ENCODE assay signal across 21 cellular contexts in genomic region chr10:80411681-80412230, GRCh38. TPM values are rescaled to one million over a fixed set of nuclear protein-coding genes. Genes with fewer than 3 reads are reported as not detected.
DNase-seq lines count a peak whose midpoint lies in the region; ATAC-seq and TF ChIP-seq lines count a peak whose summit lies in the region.
"Had no signal": no experiment of that assay in that cellular context is flagged by ENCODE, and none has a peak within 500 bp of the region (broad histone marks: within the 10 kb centered on the region; RNA-seq: fewer than 3 reads in every experiment).

No MANE protein-coding gene starts in this region.

- intact Hi-C loops in gastrocnemius medialis (cut with DNase I; ENCODE audit: low total_unique reads), result no loop called here

- no peak overlapping the region for H3T11ph ChIP-seq in H9 (ENCODE audit: low read length)

- no CpG with 5 or more reads among the region's 2 CpGs for WGBS in H9 (ENCODE audit: extremely low coverage, insufficient read length, low lambda C conversion rate)

- H3K9me3 Mint-ChIP-seq in H9, result no peaks in the 10 kb centered on the region
- H3K9me3 Mint-ChIP-seq: activated CD4-positive, alpha-beta T cell treated with anti-CD3 and anti-CD28 coated beads, Interleukin-2, amount 10 ng/mL, durations not matched to agents 24 days and 14 days; endodermal cell had no signal

- H2AK5ac ChIP-seq in H9 (ENCODE audit: insufficient read length, low read length), result no peak overlapping the region

- H3K27ac ChIP-seq in angular gyrus (ENCODE audit: low read depth, low read length) (peak overlapping the region; percentile 45), gastrocnemius medialis (peak overlapping the region in 3 of 4 donors; percentile 27 to 91 (median 86)), H9 (ENCODE audit: insufficient read length, low read depth, low read length) (no peak overlapping the region)

- H3K9me2 ChIP-seq in Loucy (replicated peaks; ENCODE audit: low read depth, low read length), result no peaks in the 10 kb centered on the region

- H4K20me1 ChIP-seq in Loucy (ENCODE audit: insufficient read depth, low read length, poor library complexity, severe bottlenecking) (peaks cover 26% of the 10 kb centered on the region), H9 (ENCODE audit: control insufficient read depth, insufficient read depth, insufficient read length) (no peaks in the 10 kb centered on the region)

- H3K9ac ChIP-seq in Loucy (ENCODE audit: low read depth, low read length, poor library complexity, severe bottlenecking) (peak overlapping the region; percentile 88), H9 (ENCODE audit: extremely low read depth, insufficient read length, low read length) (no peak overlapping the region)

- no peak overlapping the region for H3K23ac ChIP-seq in H9 (ENCODE audit: insufficient read length, low read depth, low read length)

- peak overlapping the region; percentile 73 for H3K4me2 ChIP-seq in Loucy (ENCODE audit: low read depth, low read length, poor library complexity, severe bottlenecking)
- H3K4me2 ChIP-seq in H9 (ENCODE audit: insufficient read depth, insufficient read length, low read length), result no peak overlapping the region

- no peak overlapping the region for H4K5ac ChIP-seq in H9 (ENCODE audit: insufficient read length, low read depth, low read length)

- H2AFZ ChIP-seq in Loucy (ENCODE audit: low read length) (no peak overlapping the region), H9 (ENCODE audit: low read length) (no peak overlapping the region)

- H3K36me3 ChIP-seq in Loucy (ENCODE audit: insufficient read depth, low read length) (no peaks in the 10 kb centered on the region), gastrocnemius medialis (no peaks in the 10 kb centered on the region)
- H3K36me3 ChIP-seq: tibial nerve had no signal

- H3K4me1 ChIP-seq in Loucy (ENCODE audit: insufficient read depth, low read length, poor library complexity, severe bottlenecking) (peaks cover 76% of the 10 kb centered on the region), gastrocnemius medialis (peaks cover 47 to 52% of the 10 kb centered on the region in 2 donors), H9 (ENCODE audit: insufficient read depth, low read length) (no peaks in the 10 kb centered on the region; the same call in 1 of the 2 replicates)

- H3K27me3 ChIP-seq in Loucy (ENCODE audit: insufficient read depth, low read length, poor library complexity, severe bottlenecking) (no peaks in the 10 kb centered on the region), gastrocnemius medialis (no peaks in the 10 kb centered on the region), H9 (ENCODE audit: insufficient read depth, low read length) (peaks cover 4% of the 10 kb centered on the region; the same call in 1 of the 2 replicates)
- H3K27me3 ChIP-seq: tibial nerve had no signal

- no peak overlapping the region for H3K14ac ChIP-seq in H9 (ENCODE audit: insufficient read depth, low read length)

- H3K36me3 Mint-ChIP-seq in H9 (ENCODE audit: insufficient read depth in 1 of 3, low read depth in 3 of 3), result peaks cover 2 to 15% (median 3%) of the 10 kb centered on the region in 3 experiments; a peak in 5 of 7 replicates

- H3K4me3 ChIP-seq in Loucy (ENCODE audit: low read length, poor library complexity, severe bottlenecking) (peak overlapping the region; percentile 86), gastrocnemius medialis (no peak overlapping the region)
- H3K4me3 ChIP-seq: tibial nerve had no signal

- peaks cover 53 to 62% of the 10 kb centered on the region in 2 experiments for H3K4me1 Mint-ChIP-seq in H9

- no peak overlapping the region for H3K56ac ChIP-seq in H9 (ENCODE audit: insufficient read length, low read depth, low read length)

- peaks cover 8% of the 10 kb centered on the region for H3K23me2 ChIP-seq in H9 (ENCODE audit: insufficient read length, low read depth, low read length, poor library complexity, severe bottlenecking)

- H4K8ac ChIP-seq in H9 (replicated peaks; ENCODE audit: insufficient read length, low read depth, low read length), result no peak overlapping the region

- H3K9me3 ChIP-seq in Loucy (ENCODE audit: insufficient read depth, low read depth, low read length) (no peaks in the 10 kb centered on the region), gastrocnemius medialis (no peaks in the 10 kb centered on the region), H9 (ENCODE audit: control insufficient read depth, low read depth, low read length) (no peaks in the 10 kb centered on the region)
- H3K9me3 ChIP-seq: tibial nerve had no signal

- no peak for TF ChIP-seq CTCF in Loucy (conservative IDR thresholded peaks at IDR 0.05; ENCODE audit: low read length)
- no peak for TF ChIP-seq CTCF in gastrocnemius medialis (IDR thresholded peaks at IDR 0.05 in 4 of 5, conservative IDR thresholded peaks at IDR 0.05 in 1 of 5)
- no peak for TF ChIP-seq CTCF in H9 (conservative IDR thresholded peaks at IDR 0.05)

- H3K27ac Mint-ChIP-seq in H9, result no peak overlapping the region
- H3K27ac Mint-ChIP-seq: activated CD4-positive, alpha-beta T cell treated with anti-CD3 and anti-CD28 coated beads, Interleukin-2, amount 10 ng/mL, durations not matched to agents 24 days and 14 days; endodermal cell had no signal

- no peak overlapping the region for H2BK15ac ChIP-seq in H9 (ENCODE audit: low read depth, low read length)

- ATAC-seq in esophagus mucosa, result peak; percentile 49
- no peak for ATAC-seq in gastrocnemius medialis
- no peak for ATAC-seq in HG03354 (IDR thresholded peaks at IDR 0.05; ENCODE audit: poor library complexity, severe bottlenecking, unreplicated experiment)
- ATAC-seq in GM21576 (IDR thresholded peaks at IDR 0.05; ENCODE audit: unreplicated experiment), result no peak

- H3K4me3 Mint-ChIP-seq in H9, result no peak overlapping the region
- H3K4me3 Mint-ChIP-seq: activated CD4-positive, alpha-beta T cell treated with anti-CD3 and anti-CD28 coated beads, Interleukin-2, amount 10 ng/mL, durations not matched to agents 24 days and 14 days; endodermal cell had no signal

- no peak overlapping the region for H4K91ac ChIP-seq in H9 (ENCODE audit: insufficient read length, low read depth, low read length)

- no peak overlapping the region for H2BK5ac ChIP-seq in H9 (ENCODE audit: insufficient read length, low read length)

- in situ Hi-C loops in gastrocnemius medialis (cut with MboI; ENCODE audit: low sequenced_read_pairs in 4 of 4), result no loop called here

- H3K27me3 Mint-ChIP-seq in H9 (ENCODE audit: low read depth), result peaks cover 35% of the 10 kb centered on the region

- no peak overlapping the region for H3K18ac ChIP-seq in H9 (ENCODE audit: insufficient read length, low read depth, low read length)

- H3F3A ChIP-seq in Loucy (ENCODE audit: low read depth), result no peaks in the 10 kb centered on the region

- H2BK120ac ChIP-seq in H9 (ENCODE audit: low read depth, low read length, poor library complexity, severe bottlenecking), result no peak overlapping the region

- DNase-seq in gastrocnemius medialis (no peak), NCI-H2029 (lab: John Stamatoyannopoulos, UW) (no peak), H9 (no peak)
- DNase-seq: activated CD4-positive, alpha-beta T cell treated with anti-CD3 and anti-CD28 coated beads, Interleukin-2, amount 10 ng/mL, durations not matched to agents 24 days and 14 days; activated CD8-positive, alpha-beta memory T cell treated with anti-CD3 and anti-CD28 coated beads, Interleukin-2, amount 50 U/mL, for 48 hours; activated effector memory CD4-positive, alpha-beta T cell treated with Interleukin-2 at 50 U/mL for 16 hours; amniotic stem cell; COR-L47; endodermal cell; KG1; kidney glomerular epithelial cell; NCI-H1092; NCI-H526 treated with DMSO at 0.1 percent for 48 hours had no signal

- H3K79me1 ChIP-seq in H9 (ENCODE audit: insufficient read depth, low read depth, low read length, poor library complexity, severe bottlenecking), result no peaks in the 10 kb centered on the region

- H2BK20ac ChIP-seq in H9 (ENCODE audit: low read depth, low read length, poor library complexity, severe bottlenecking), result no peak overlapping the region

- no peak overlapping the region for H3K4ac ChIP-seq in H9 (ENCODE audit: low read depth, low read length)

- no peak for TF ChIP-seq POLR2A in gastrocnemius medialis (IDR thresholded peaks at IDR 0.05)

- no peak overlapping the region for H2BK12ac ChIP-seq in H9 (ENCODE audit: insufficient read length, low read depth, low read length)

- H3K79me2 ChIP-seq in Loucy (ENCODE audit: insufficient read depth, low read length) (peaks cover 82% of the 10 kb centered on the region), H9 (ENCODE audit: insufficient read depth, low read length) (peaks cover 4% of the 10 kb centered on the region; the same call in 1 of the 2 replicates)

RNA-seq across cellular contexts. Expression of gene PRXL2A, which starts 3.4 kb away (rescaled TPM):
- total RNA-seq in esophagus mucosa (209 TPM), gastrocnemius medialis (10 to 100 TPM; 19.0 to 29.2 (median 22.5) TPM), H9 (2021) (43.4 and 47.1 TPM in 2 replicates)

RNA-seq across cellular contexts. Expression of gene TSPAN14, which starts 42.4 kb away (rescaled TPM):
- total RNA-seq in esophagus mucosa, result 94.6 TPM
- 10 to 100 TPM; 22.6 to 29.3 (median 26.9) TPM for total RNA-seq in gastrocnemius medialis
- total RNA-seq in H9 (2021), result 46.6 and 46.8 TPM in 2 replicates

RNA-seq across cellular contexts. Expression of gene DYDC2, which starts 55.2 kb away (rescaled TPM):
- not detected for total RNA-seq in esophagus mucosa
- total RNA-seq in gastrocnemius medialis, result not detected
- total RNA-seq in H9 (2021), result 2.6 and 2.8 TPM in 2 replicates
- total RNA-seq: activated CD4-positive, alpha-beta T cell treated with anti-CD3 and anti-CD28 coated beads, Interleukin-2, amount 10 ng/mL, durations not matched to agents 24 days and 14 days; fibroblast of villous mesenchyme; Right ventricle myocardium superior; tibial nerve had no signal

RNA-seq across cellular contexts. Expression of gene DYDC1, which starts 55.2 kb away (rescaled TPM):
- total RNA-seq in esophagus mucosa, result not detected
- total RNA-seq in gastrocnemius medialis, result not detected
- total RNA-seq in H9 (2021), result not detected in 2 replicates
- total RNA-seq: activated CD4-positive, alpha-beta T cell treated with anti-CD3 and anti-CD28 coated beads, Interleukin-2, amount 10 ng/mL, durations not matched to agents 24 days and 14 days; fibroblast of villous mesenchyme; Right ventricle myocardium superior; tibial nerve had no signal
